ENCODE assay signal across 21 cellular contexts in genomic region chr17:17857496-17857895, GRCh38. TPM values are rescaled to one million over a fixed set of nuclear protein-coding genes. Genes with fewer than 3 reads are reported as not detected.
A peak's percentile ranks its signal among the peaks of the same experiment; 100 is the strongest.
DNase-seq lines count a peak whose midpoint lies in the region; ATAC-seq, FAIRE-seq and TF ChIP-seq lines count a peak whose summit lies in the region.
"Had no signal": no experiment of that assay in that cellular context is flagged by ENCODE, and none has a peak within 500 bp of the region (broad histone marks: within the 10 kb centered on the region; RNA-seq: fewer than 3 reads in every experiment).

No MANE protein-coding gene starts in this region.

- no peak overlapping the region for H3K14ac ChIP-seq in H1 (ENCODE audit: insufficient read length)

- H4K8ac ChIP-seq in H1 (ENCODE audit: extremely low read depth, insufficient read depth, low read length): no peak overlapping the region

- H3K27me3 ChIP-seq in H1 (replicated peaks in 1 of 4; ENCODE audit: control insufficient read depth in 3 of 4, extremely low read depth in 1 of 4, insufficient read depth in 3 of 4, low read length in 3 of 4): no peaks in the 10 kb centered on the region; a peak in 1 of 7 replicates
- no peaks in the 10 kb centered on the region for H3K27me3 ChIP-seq in subcutaneous abdominal adipose tissue (ENCODE audit: control insufficient read depth in 5 of 5, insufficient read depth in 4 of 5, low read length in 5 of 5)
- H3K27me3 ChIP-seq: BE2C had no signal

- no peak overlapping the region for H3K18ac ChIP-seq in H1 (ENCODE audit: extremely low read depth, low read length)

- WGBS in H1 (ENCODE audit: extremely low coverage in 1 of 2, insufficient coverage in 1 of 2, insufficient read length in 1 of 2, insufficient replicate concordance in 2 of 2, low coverage in 1 of 2, low lambda C conversion rate in 2 of 2, missing lambda C conversion rate in 1 of 2), 2 experiments: 83% methylated on average over 4 of the region's 4 CpGs; no CpG with 5 or more reads in 1 of the 2 experiments

- FAIRE-seq in H1 (lab: Jason Lieb, UNC): no peak
- FAIRE-seq: A204.1, GM12878, HepG2 had no signal

- no peak overlapping the region for H2BK20ac ChIP-seq in H1 (ENCODE audit: low read length)

- H2BK15ac ChIP-seq in H1 (ENCODE audit: low read length): no peak overlapping the region

- H3K27ac Mint-ChIP-seq in WTC11: peak overlapping the region; percentile 23; the same call in 1 of the 2 replicates
- no peak overlapping the region for H3K27ac Mint-ChIP-seq in stimulated activated naive CD8-positive, alpha-beta T cell treated with anti-CD3 and anti-CD28 coated beads, Interleukin-15, amount 100 ng/mL, for 72 hours
- H3K27ac Mint-ChIP-seq: H9 had no signal

- no peaks in the 10 kb centered on the region for H3K36me3 ChIP-seq in H1 (ENCODE audit: control insufficient read depth in 2 of 4, insufficient read depth in 4 of 4, low read length in 3 of 4)
- peaks cover 0 to 28% (median 16%) of the 10 kb centered on the region in 5 donors for H3K36me3 ChIP-seq in subcutaneous abdominal adipose tissue (ENCODE audit: control insufficient read depth in 5 of 5, insufficient read depth in 5 of 5, low read length in 5 of 5)
- H3K36me3 ChIP-seq: BE2C had no signal

- H2AK5ac ChIP-seq in H1 (ENCODE audit: low read depth, low read length): no peak overlapping the region

- no peaks in the 10 kb centered on the region for H4K20me1 ChIP-seq in H1 (replicated peaks in 1 of 2; ENCODE audit: control insufficient read depth in 1 of 2, insufficient read depth in 2 of 2, low read length in 2 of 2)

- TF ChIP-seq POLR2A in H1 (IDR thresholded peaks at IDR 0.05; ENCODE audit: control extremely low read depth in 1 of 2, low read depth in 2 of 2, low read length in 2 of 2): no peak

- H3K56ac ChIP-seq in H1 (replicated peaks; ENCODE audit: insufficient read length, low read depth, low read length): no peak overlapping the region

- H3K4me1 ChIP-seq in H1 (replicated peaks in 1 of 4; ENCODE audit: control insufficient read depth in 3 of 4, insufficient read depth in 4 of 4, low read length in 3 of 4) (peaks cover 0 to 10% (median 4%) of the 10 kb centered on the region in 4 experiments; a peak in 2 of 7 replicates), subcutaneous abdominal adipose tissue (ENCODE audit: control insufficient read depth in 5 of 5, insufficient read depth in 5 of 5, low read length in 5 of 5) (peaks cover 6 to 47% (median 27%) of the 10 kb centered on the region in 5 donors)
- H3K4me1 ChIP-seq: BE2C had no signal

- no peak overlapping the region for H4K5ac ChIP-seq in H1 (ENCODE audit: insufficient read length, low read depth, low read length)

- DNase-seq in WTC11 (ENCODE audit: low spot score) (no peak), H1 (ENCODE audit: low read depth in 1 of 2, low spot score in 2 of 2) (no peak), germinal center (ENCODE audit: low spot score) (no peak), kidney tubule cell (ENCODE audit: low spot score) (no peak)
- no peak for DNase-seq in stimulated activated naive CD8-positive, alpha-beta T cell treated with anti-CD3 and anti-CD28 coated beads, Interleukin-15, amount 100 ng/mL, for 72 hours
- DNase-seq: ACHN; BE2C; C1 segment of cervical spinal cord; CD4-positive, CD25-positive, alpha-beta regulatory T cell; CD8-positive, alpha-beta memory T cell; COR-L47; DMS 273 treated with DMSO at 0.1 percent for 48 hours; DMS53; DND-41; EL; GOT3; H9 had no signal

- H3K27me3 Mint-ChIP-seq in WTC11 (ENCODE audit: low read depth): no peaks in the 10 kb centered on the region
- no peaks in the 10 kb centered on the region for H3K27me3 Mint-ChIP-seq in stimulated activated naive CD8-positive, alpha-beta T cell treated with anti-CD3 and anti-CD28 coated beads, Interleukin-15, amount 100 ng/mL, for 72 hours
- H3K27me3 Mint-ChIP-seq: CD4-positive, CD25-positive, alpha-beta regulatory T cell; CD8-positive, alpha-beta memory T cell had no signal

- TF ChIP-seq CTCF in WTC11 (IDR thresholded peaks at IDR 0.05) (no peak), H1 (IDR thresholded peaks at IDR 0.05; ENCODE audit: control extremely low read depth in 1 of 3, insufficient read depth in 1 of 3, low read depth in 1 of 3, low read length in 3 of 3) (no peak)

- H3K4me1 Mint-ChIP-seq in WTC11: peaks cover 11% of the 10 kb centered on the region
- peaks cover 89% of the 10 kb centered on the region for H3K4me1 Mint-ChIP-seq in stimulated activated naive CD8-positive, alpha-beta T cell treated with anti-CD3 and anti-CD28 coated beads, Interleukin-15, amount 100 ng/mL, for 72 hours

- 0 out of 2 replicates have a peak overlapping the region, but pooled peaks have one; percentile 33 for H2BK12ac ChIP-seq in H1 (ENCODE audit: low read depth, low read length)

- H2BK5ac ChIP-seq in H1 (ENCODE audit: low read depth, low read length): no peak overlapping the region

- H4K91ac ChIP-seq in H1 (replicated peaks; ENCODE audit: insufficient read length, low read length): no peak overlapping the region

- no peak overlapping the region for H3K4ac ChIP-seq in H1 (replicated peaks; ENCODE audit: insufficient read length, low read depth, low read length)

- CTCF ChIA-PET in WTC11 (lab: Charles Lee) (interaction anchor here (1.4 to 4.4 kb wide), 3 partner anchors 13 to 62 kb away, joined by 3 to 20 read pairs (median 5); no protein-coding TSS in a partner anchor), H1 (lab: Charles Lee; ENCODE audit: partially characterized antibody) (interaction anchor here (1.0 to 26.2 kb wide), 8 partner anchors 9 to 62 kb away, joined by 3 to 404 read pairs (median 4); no protein-coding TSS in a partner anchor)

- no peaks in the 10 kb centered on the region for H3K79me2 ChIP-seq in H1 (ENCODE audit: control insufficient read depth in 1 of 2, insufficient read depth in 2 of 2, low read length in 2 of 2)

- H3K9ac ChIP-seq in H1 (replicated peaks in 1 of 4; ENCODE audit: extremely low read depth in 1 of 4, low read depth in 3 of 4, low read length in 3 of 4): no peak overlapping the region
- peak overlapping the region in 1 of 5 donors; percentile 25 for H3K9ac ChIP-seq in subcutaneous abdominal adipose tissue (ENCODE audit: low read length in 5 of 5)

- TF ChIP-seq EP300 in H1 (IDR thresholded peaks at IDR 0.05; ENCODE audit: borderline replicate concordance in 1 of 2, low read depth in 2 of 2, low read length in 2 of 2): no peak

- no peak overlapping the region for H3K4me3 Mint-ChIP-seq in WTC11
- H3K4me3 Mint-ChIP-seq in stimulated activated naive CD8-positive, alpha-beta T cell treated with anti-CD3 and anti-CD28 coated beads, Interleukin-15, amount 100 ng/mL, for 72 hours: no peak overlapping the region
- H3K4me3 Mint-ChIP-seq: CD4-positive, CD25-positive, alpha-beta regulatory T cell; CD8-positive, alpha-beta memory T cell; H9 had no signal

- H3K27ac ChIP-seq in H1 (ENCODE audit: low read depth, low read length): no peak overlapping the region
- peak overlapping the region; percentile 63 for H3K27ac ChIP-seq in subcutaneous abdominal adipose tissue (ENCODE audit: low read depth, low read length)

- H3K9me3 ChIP-seq in H1 (ENCODE audit: insufficient read depth in 2 of 2, low read depth in 1 of 2, low read length in 1 of 2) (no peaks in the 10 kb centered on the region), subcutaneous abdominal adipose tissue (ENCODE audit: control insufficient read depth in 5 of 5, low read length in 5 of 5) (no peaks in the 10 kb centered on the region)
- H3K9me3 ChIP-seq: BE2C had no signal

- no peak for TF ChIP-seq RAD21 in H1 (IDR thresholded peaks at IDR 0.05 in 1 of 2, conservative IDR thresholded peaks at IDR 0.05 in 1 of 2; ENCODE audit: low read depth in 2 of 2, low read length in 2 of 2)

- H3K36me3 Mint-ChIP-seq in WTC11: no peaks in the 10 kb centered on the region

- POLR2A ChIA-PET in WTC11 (lab: Charles Lee) (interaction anchor here (1.0 kb wide), 1 partner anchor 21 kb away, joined by 4 read pairs; the partner anchor contains the start of gene SREBF1), H1 (lab: Charles Lee; ENCODE audit: partially characterized antibody) (interaction anchor here (12.1 kb wide), 1 partner anchor 17 kb away, joined by 122 read pairs; the partner anchor contains the start of gene SREBF1)

- H3K23ac ChIP-seq in H1 (ENCODE audit: insufficient read length): no peak overlapping the region

- no peak overlapping the region for H3K4me2 ChIP-seq in H1 (ENCODE audit: insufficient read depth in 1 of 2, low read depth in 2 of 2, low read length in 2 of 2)

- no peak for ATAC-seq in WTC11
- ATAC-seq in stimulated activated naive CD8-positive, alpha-beta T cell treated with anti-CD3 and anti-CD28 coated beads, Interleukin-15, amount 100 ng/mL, for 72 hours: no peak
- ATAC-seq: GM12878, HepG2 had no signal

- H2AFZ ChIP-seq in H1 (ENCODE audit: low read length): no peak overlapping the region

- H2BK120ac ChIP-seq in H1 (replicated peaks; ENCODE audit: low read depth, low read length): no peak overlapping the region

- H3K4me3 ChIP-seq in H1 (ENCODE audit: extremely low read depth in 1 of 4, insufficient read depth in 2 of 4, low read depth in 3 of 4, low read length in 4 of 4) (no peak overlapping the region), subcutaneous abdominal adipose tissue (ENCODE audit: low read depth in 1 of 5, low read length in 5 of 5) (no peak overlapping the region)
- H3K4me3 ChIP-seq: GM12878 had no signal

- H3K79me1 ChIP-seq in H1 (ENCODE audit: low read depth, low read length): no peaks in the 10 kb centered on the region

- no peaks in the 10 kb centered on the region for H3K23me2 ChIP-seq in H1 (ENCODE audit: low read depth, low read length)

- no peaks in the 10 kb centered on the region for H3K9me3 Mint-ChIP-seq in WTC11
- no peaks in the 10 kb centered on the region for H3K9me3 Mint-ChIP-seq in stimulated activated naive CD8-positive, alpha-beta T cell treated with anti-CD3 and anti-CD28 coated beads, Interleukin-15, amount 100 ng/mL, for 72 hours
- H3K9me3 Mint-ChIP-seq: CD4-positive, CD25-positive, alpha-beta regulatory T cell; CD8-positive, alpha-beta memory T cell; H9 had no signal

TF ChIP-seq in WTC11, 78 proteins besides CTCF, POLR2A, EP300 and RAD21 (continues in another document):
- TF ChIP-seq ZNF317 (CRISPR knock-in tag; IDR thresholded peaks at IDR 0.05; ENCODE audit: borderline replicate concordance, low read depth): no peak

TF ChIP-seq in H1, 55 proteins besides CTCF, POLR2A, EP300 and RAD21 (continues in another document):
- TF ChIP-seq ZNF274 (IDR thresholded peaks at IDR 0.05; ENCODE audit: borderline replicate concordance, extremely low read depth, low read length): no peak
- no peak for TF ChIP-seq EZH2 (IDR thresholded peaks at IDR 0.05; ENCODE audit: low read depth, low read length, severe bottlenecking)

RNA-seq across cellular contexts. Expression of gene SREBF1, which starts 20.7 kb away (rescaled TPM):
- total RNA-seq in WTC11 (2021): 72.3 to 93.7 TPM (median 76.7 TPM) in 3 replicates
- total RNA-seq in H1 (2021; fragmentation: NEBNext Ultra II Directional; extraction: Animal tissue kit (Norgen Biotek cat#: 25700)): 69.9 and 70.8 TPM in 2 replicates
- polyA plus RNA-seq in H1 (2011; rRNA removed): 28.6 and 64.6 TPM in 2 replicates
- polyA plus RNA-seq in H1 (2011; cell fraction: cytosol; rRNA removed): 34.1 TPM
- 270 TPM for polyA plus RNA-seq in H1 (2011; cell fraction: nucleus; rRNA removed)
- 45.2 to 64.7 TPM (median 53.7 TPM) in 4 replicates for polyA plus RNA-seq in H1 (2012, experiment 1 of 2)
- polyA plus RNA-seq in H1 (2012, experiment 2 of 2): 36.4 TPM
- polyA plus RNA-seq in H1 (2013, experiment 1 of 2): 88.4 TPM
- 76.5 TPM for polyA plus RNA-seq in H1 (2013, experiment 2 of 2)
- 21.0 and 35.5 TPM in 2 replicates for polyA minus RNA-seq in H1 (2011; rRNA and poly(A)+ RNA removed)
- polyA minus RNA-seq in H1 (2011; cell fraction: cytosol; rRNA and poly(A)+ RNA removed): 60.1 TPM
- polyA minus RNA-seq in H1 (2011; cell fraction: nucleus; rRNA and poly(A)+ RNA removed): 90.1 TPM
